Comparison of ENCODE assay signal across 24 cellular contexts in genomic region chr9:127055745-127056402, GRCh38.
DNase-seq lines count a peak whose midpoint lies in the region; ATAC-seq and TF ChIP-seq lines count a peak whose summit lies in the region.
"Had no signal": no experiment of that assay in that cellular context is flagged by ENCODE, and none has a peak within 500 bp of the region (broad histone marks: within the 10 kb centered on the region; RNA-seq: fewer than 3 reads in every experiment).

No MANE protein-coding gene starts in this region.

- intact Hi-C loops in activated CD4-positive, alpha-beta T cell treated with anti-CD3 and anti-CD28 coated beads, Interleukin-2, amount 10 ng/mL, durations not matched to agents 24 days and 14 days (cut with micrococcal nuclease) = no loop called here
- intact Hi-C loops in left ventricle myocardium inferior (cut with micrococcal nuclease) = no loop called here

- H3K9me3 ChIP-seq in left ventricle myocardium inferior (replicated peaks) (no peaks in the 10 kb centered on the region), H9 (ENCODE audit: control insufficient read depth, low read depth, low read length) (no peaks in the 10 kb centered on the region)
- H3K9me3 ChIP-seq: BLaER1 treated with 17β-estradiol and CSF1 and Interleukin-3, amounts not matched to agents 10 nM and 100 nM; Caco-2; SK-N-SH had no signal

- H3K4me2 ChIP-seq in H9 (ENCODE audit: insufficient read depth, insufficient read length, low read length) = no peak overlapping the region
- H3K4me2 ChIP-seq: BLaER1 treated with 17β-estradiol and CSF1 and Interleukin-3, amounts not matched to agents 10 nM and 100 nM; SK-N-SH had no signal

- TF ChIP-seq CTCF in left ventricle myocardium inferior (IDR thresholded peaks at IDR 0.05; ENCODE audit: borderline replicate concordance) = no peak
- TF ChIP-seq CTCF in H9 (conservative IDR thresholded peaks at IDR 0.05) = no peak

- no peak for ATAC-seq in natural killer cell treated with Interleukin-12 subunit alpha and Interleukin-12 subunit beta and Interleukin-15 and Interleukin-18, amount 100 ng/mL, for 72 hours

- no peak overlapping the region for H2BK120ac ChIP-seq in H9 (ENCODE audit: low read depth, low read length, poor library complexity, severe bottlenecking)

- H3K4me1 ChIP-seq in left ventricle myocardium inferior (peaks cover 98% of the 10 kb centered on the region), H9 (ENCODE audit: insufficient read depth, low read length) (0 out of 2 replicates have a peak, but pooled peaks cover 3% of the 10 kb centered on the region)

- H3K23ac ChIP-seq in H9 (ENCODE audit: insufficient read length, low read depth, low read length) = no peak overlapping the region

- DNase-seq in activated CD4-positive, alpha-beta T cell treated with anti-CD3 and anti-CD28 coated beads, Interleukin-2, amount 10 ng/mL, durations not matched to agents 24 days and 14 days = peak; percentile 52
- no peak for DNase-seq in activated CD4-positive, alpha-beta T cell treated with anti-CD3 and anti-CD28 coated beads for 48 hours
- DNase-seq in caudate nucleus (lab: John Stamatoyannopoulos, UW) (peak in 1 of 61 donors; percentile 69), left ventricle myocardium inferior (no peak), substantia nigra (lab: John Stamatoyannopoulos, UW) (no peak), NCI-H187 (lab: John Stamatoyannopoulos, UW) (no peak), H9 (no peak)
- no peak for DNase-seq in natural killer cell treated with Interleukin-12 subunit alpha and Interleukin-12 subunit beta and Interleukin-15 and Interleukin-18, amount 100 ng/mL, for 72 hours (ENCODE audit: low spot score)
- DNase-seq: 8988T; Caco-2; CD4-positive, alpha-beta memory T cell; DMS153; GM23248; HCEC 1CT; KG1; NCI-H1105; NCI-H146; NCI-H2081; NCI-H2171 treated with DMSO at 0.1 percent for 48 hours; NCI-H524 treated with DMSO at 0.1 percent for 48 hours; OCI-M1; SIG-M5; SK-N-SH had no signal

- no peak overlapping the region for H2BK15ac ChIP-seq in H9 (ENCODE audit: low read depth, low read length)

- H4K8ac ChIP-seq in H9 (replicated peaks; ENCODE audit: insufficient read length, low read depth, low read length) = no peak overlapping the region

- H3K27ac ChIP-seq in caudate nucleus (ENCODE audit: low read depth, low read length) (peak overlapping the region; percentile 54), left ventricle myocardium inferior (replicated peaks) (peak overlapping the region; percentile 76), substantia nigra (ENCODE audit: low read depth, low read length, poor library complexity, severe bottlenecking) (peak overlapping the region; percentile 92), H9 (ENCODE audit: insufficient read length, low read depth, low read length) (no peak overlapping the region)
- H3K27ac ChIP-seq: BLaER1 treated with 17β-estradiol and CSF1 and Interleukin-3, amounts not matched to agents 10 nM and 100 nM; GM23248 had no signal

- H3K4ac ChIP-seq in H9 (ENCODE audit: low read depth, low read length) = no peak overlapping the region

- no peak overlapping the region for H2BK20ac ChIP-seq in H9 (ENCODE audit: low read depth, low read length, poor library complexity, severe bottlenecking)

- no peak overlapping the region for H2AFZ ChIP-seq in H9 (ENCODE audit: low read length)
- H2AFZ ChIP-seq: GM23248 had no signal

- peaks cover 16% of the 10 kb centered on the region for H3K4me1 Mint-ChIP-seq in activated CD4-positive, alpha-beta T cell treated with anti-CD3 and anti-CD28 coated beads, Interleukin-2, amount 10 ng/mL, durations not matched to agents 24 days and 14 days
- peaks cover 15 to 23% of the 10 kb centered on the region in 2 donors for H3K4me1 Mint-ChIP-seq in natural killer cell treated with Interleukin-12 subunit alpha and Interleukin-12 subunit beta and Interleukin-15 and Interleukin-18, amount 100 ng/mL, for 72 hours (ENCODE audit: low read depth in 2 of 2)
- peaks cover 9% of the 10 kb centered on the region in 2 experiments for H3K4me1 Mint-ChIP-seq in H9

- H4K5ac ChIP-seq in H9 (ENCODE audit: insufficient read length, low read depth, low read length) = no peak overlapping the region

- H3K9me3 Mint-ChIP-seq in activated CD4-positive, alpha-beta T cell treated with anti-CD3 and anti-CD28 coated beads, Interleukin-2, amount 10 ng/mL, durations not matched to agents 24 days and 14 days = no peaks in the 10 kb centered on the region
- H3K9me3 Mint-ChIP-seq in natural killer cell treated with Interleukin-12 subunit alpha and Interleukin-12 subunit beta and Interleukin-15 and Interleukin-18, amount 100 ng/mL, for 72 hours = no peaks in the 10 kb centered on the region
- H3K9me3 Mint-ChIP-seq in H9 = no peaks in the 10 kb centered on the region
- H3K9me3 Mint-ChIP-seq: CD4-positive, alpha-beta memory T cell had no signal

- no peak overlapping the region for H2BK12ac ChIP-seq in H9 (ENCODE audit: insufficient read length, low read depth, low read length)

- H3K36me3 ChIP-seq in left ventricle myocardium inferior = no peaks in the 10 kb centered on the region

- H3K27me3 ChIP-seq in left ventricle myocardium inferior (ENCODE audit: low read depth) (no peaks in the 10 kb centered on the region), H9 (ENCODE audit: insufficient read depth, low read length) (no peaks in the 10 kb centered on the region)
- H3K27me3 ChIP-seq: BLaER1 treated with 17β-estradiol and CSF1 and Interleukin-3, amounts not matched to agents 10 nM and 100 nM had no signal

- H3K9ac ChIP-seq in H9 (ENCODE audit: extremely low read depth, insufficient read length, low read length) = no peak overlapping the region
- H3K9ac ChIP-seq: BLaER1 treated with 17β-estradiol and CSF1 and Interleukin-3, amounts not matched to agents 10 nM and 100 nM; GM23248; SK-N-SH had no signal

- no peaks in the 10 kb centered on the region for H3K36me3 Mint-ChIP-seq in activated CD4-positive, alpha-beta T cell treated with anti-CD3 and anti-CD28 coated beads, Interleukin-2, amount 10 ng/mL, durations not matched to agents 24 days and 14 days (ENCODE audit: low read depth)
- H3K36me3 Mint-ChIP-seq in natural killer cell treated with Interleukin-12 subunit alpha and Interleukin-12 subunit beta and Interleukin-15 and Interleukin-18, amount 100 ng/mL, for 72 hours = no peaks in the 10 kb centered on the region
- H3K36me3 Mint-ChIP-seq in H9 (ENCODE audit: insufficient read depth in 1 of 3, low read depth in 3 of 3) = 0 out of 7 replicates have a peak, but pooled peaks cover 0 to 5% (median 0%) of the 10 kb centered on the region in 3 experiments

- no peak overlapping the region for H3K4me3 Mint-ChIP-seq in activated CD4-positive, alpha-beta T cell treated with anti-CD3 and anti-CD28 coated beads, Interleukin-2, amount 10 ng/mL, durations not matched to agents 24 days and 14 days
- no peak overlapping the region for H3K4me3 Mint-ChIP-seq in natural killer cell treated with Interleukin-12 subunit alpha and Interleukin-12 subunit beta and Interleukin-15 and Interleukin-18, amount 100 ng/mL, for 72 hours
- H3K4me3 Mint-ChIP-seq in H9 = no peak overlapping the region
- H3K4me3 Mint-ChIP-seq: CD4-positive, alpha-beta memory T cell had no signal

- H3K79me2 ChIP-seq in H9 (ENCODE audit: insufficient read depth, low read length) = no peaks in the 10 kb centered on the region

- H3K79me1 ChIP-seq in H9 (ENCODE audit: insufficient read depth, low read depth, low read length, poor library complexity, severe bottlenecking) = no peaks in the 10 kb centered on the region

- no peak overlapping the region for H3K18ac ChIP-seq in H9 (ENCODE audit: insufficient read length, low read depth, low read length)

- no peak overlapping the region for H3K14ac ChIP-seq in H9 (ENCODE audit: insufficient read depth, low read length)

- H3T11ph ChIP-seq in H9 (ENCODE audit: low read length) = no peak overlapping the region

- no peaks in the 10 kb centered on the region for H3K27me3 Mint-ChIP-seq in activated CD4-positive, alpha-beta T cell treated with anti-CD3 and anti-CD28 coated beads, Interleukin-2, amount 10 ng/mL, durations not matched to agents 24 days and 14 days
- H3K27me3 Mint-ChIP-seq in natural killer cell treated with Interleukin-12 subunit alpha and Interleukin-12 subunit beta and Interleukin-15 and Interleukin-18, amount 100 ng/mL, for 72 hours = no peaks in the 10 kb centered on the region
- H3K27me3 Mint-ChIP-seq in H9 (ENCODE audit: low read depth) = no peaks in the 10 kb centered on the region
- H3K27me3 Mint-ChIP-seq: CD4-positive, alpha-beta memory T cell had no signal

- H3K56ac ChIP-seq in H9 (ENCODE audit: insufficient read length, low read depth, low read length) = no peak overlapping the region

- no peak overlapping the region for H3K27ac Mint-ChIP-seq in activated CD4-positive, alpha-beta T cell treated with anti-CD3 and anti-CD28 coated beads, Interleukin-2, amount 10 ng/mL, durations not matched to agents 24 days and 14 days
- H3K27ac Mint-ChIP-seq in natural killer cell treated with Interleukin-12 subunit alpha and Interleukin-12 subunit beta and Interleukin-15 and Interleukin-18, amount 100 ng/mL, for 72 hours = no peak overlapping the region
- H3K27ac Mint-ChIP-seq in H9 = no peak overlapping the region

- H3K23me2 ChIP-seq in H9 (ENCODE audit: insufficient read length, low read depth, low read length, poor library complexity, severe bottlenecking) = no peaks in the 10 kb centered on the region

- no peaks in the 10 kb centered on the region for H4K20me1 ChIP-seq in H9 (ENCODE audit: control insufficient read depth, insufficient read depth, insufficient read length)

- H2BK5ac ChIP-seq in H9 (ENCODE audit: insufficient read length, low read length) = no peak overlapping the region

- no peak overlapping the region for H4K91ac ChIP-seq in H9 (ENCODE audit: insufficient read length, low read depth, low read length)

- no peak overlapping the region for H2AK5ac ChIP-seq in H9 (ENCODE audit: insufficient read length, low read length)

- H3K4me3 ChIP-seq in left ventricle myocardium inferior = no peak overlapping the region
- H3K4me3 ChIP-seq: BLaER1 treated with 17β-estradiol and CSF1 and Interleukin-3, amounts not matched to agents 10 nM and 100 nM; GM23248 had no signal
